10 cellular contexts compared by ENCODE assay signal in the genomic region with DNA sequence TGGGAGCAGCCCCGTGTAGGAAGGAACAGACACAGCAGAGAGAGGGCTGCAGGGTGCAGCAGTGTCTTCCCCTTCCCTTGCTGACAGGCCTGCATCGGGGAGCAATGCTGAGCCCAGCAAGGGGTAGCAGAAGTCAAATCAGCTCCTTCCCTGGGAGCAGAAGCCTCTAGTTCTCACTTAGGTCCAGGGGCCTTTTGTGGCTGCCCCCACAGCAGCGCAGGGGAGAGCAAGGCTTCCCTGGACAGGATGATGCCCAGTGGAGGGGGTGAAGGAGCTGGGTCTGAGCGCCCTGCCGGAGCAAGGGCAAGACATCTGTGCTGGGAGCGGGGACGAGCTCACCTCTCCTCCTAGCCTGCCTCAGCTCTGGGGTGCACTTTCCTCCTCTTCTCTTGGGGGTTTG. TPM values are rescaled to one million over a fixed set of nuclear protein-coding genes. Genes with fewer than 3 reads are reported as not detected.
DNase-seq lines count a peak whose midpoint lies in the region; ATAC-seq and TF ChIP-seq lines count a peak whose summit lies in the region.
"Had no signal": no experiment of that assay in that cellular context is flagged by ENCODE, and none has a peak within 500 bp of the region (broad histone marks: within the 10 kb centered on the region; RNA-seq: fewer than 3 reads in every experiment).

No MANE protein-coding gene starts in this region.

- ATAC-seq in CD4-positive, alpha-beta T cell (ENCODE audit: poor library complexity), result no peak
- peak in 1 of 2 donors; percentile 11 for ATAC-seq in natural killer cell treated with Interleukin-12 subunit alpha and Interleukin-12 subunit beta and Interleukin-15 and Interleukin-18, amount 100 ng/mL, for 72 hours
- ATAC-seq in SK-N-SH treated with all-trans-retinoic acid at 6 μM for 48 hours, result no peak

- POLR2A ChIA-PET in CD4-positive, alpha-beta T cell (lab: Charles Lee), result interaction anchor here (0.6 to 4.6 kb wide), 20 partner anchors 11 to 258 kb away, joined by 3 to 65 read pairs (median 4); a partner anchor contains a TSS

- peak overlapping the region; percentile 43 for H3K27ac ChIP-seq in CD4-positive, alpha-beta T cell (ENCODE audit: low read depth, low read length)
- peak overlapping the region; percentile 96 for H3K27ac ChIP-seq in HL-60 (replicated peaks)

- no peaks in the 10 kb centered on the region for H3K9me3 Mint-ChIP-seq in CD4-positive, alpha-beta T cell
- H3K9me3 Mint-ChIP-seq in activated naive CD8-positive, alpha-beta T cell treated with anti-CD3 and anti-CD28 coated beads for 36 hours, result no peaks in the 10 kb centered on the region
- no peaks in the 10 kb centered on the region for H3K9me3 Mint-ChIP-seq in natural killer cell treated with Interleukin-12 subunit alpha and Interleukin-12 subunit beta and Interleukin-15 and Interleukin-18, amount 100 ng/mL, for 72 hours

- peak overlapping the region; percentile 96 for H3K4me3 Mint-ChIP-seq in CD4-positive, alpha-beta T cell
- peak overlapping the region; percentile 94 for H3K4me3 Mint-ChIP-seq in activated naive CD8-positive, alpha-beta T cell treated with anti-CD3 and anti-CD28 coated beads for 36 hours
- H3K4me3 Mint-ChIP-seq in natural killer cell treated with Interleukin-12 subunit alpha and Interleukin-12 subunit beta and Interleukin-15 and Interleukin-18, amount 100 ng/mL, for 72 hours, result peak overlapping the region; percentile 87

- TF ChIP-seq CTCF in CD4-positive, alpha-beta T cell (IDR thresholded peaks at IDR 0.05), result no peak
- TF ChIP-seq CTCF in HL-60 (IDR thresholded peaks at IDR 0.05; ENCODE audit: insufficient read depth, low read length), result no peak

- peak in 1 of 10 experiments; percentile 45 for DNase-seq in CD4-positive, alpha-beta T cell
- DNase-seq in HL-60 (ENCODE audit: low read depth in 1 of 2, low spot score in 1 of 2) (peak in 1 of 2 experiments; percentile 49), NCI-H1092 treated with DMSO at 0.1 percent for 48 hours (lab: John Stamatoyannopoulos, UW) (no peak), NCI-H524 (lab: John Stamatoyannopoulos, UW) (no peak)
- no peak for DNase-seq in activated naive CD8-positive, alpha-beta T cell treated with anti-CD3 and anti-CD28 coated beads for 36 hours
- peak; percentile 51 for DNase-seq in natural killer cell treated with Interleukin-12 subunit alpha and Interleukin-12 subunit beta and Interleukin-15 and Interleukin-18, amount 100 ng/mL, for 72 hours (ENCODE audit: low spot score)
- DNase-seq in activated effector memory CD4-positive, alpha-beta T cell treated with Interleukin-2 at 50 U/mL for 16 hours, result no peak
- DNase-seq: DMS79 treated with DMSO at 0.1 percent for 48 hours had no signal

- H3K27me3 ChIP-seq in CD4-positive, alpha-beta T cell (ENCODE audit: control insufficient read depth, insufficient read depth, low read length), result no peaks in the 10 kb centered on the region
- no peaks in the 10 kb centered on the region for H3K27me3 ChIP-seq in HL-60 (ENCODE audit: insufficient read depth, poor library complexity, severe bottlenecking)

- CTCF ChIA-PET in CD4-positive, alpha-beta T cell (lab: Charles Lee), result interaction anchor here (1.0 to 6.4 kb wide), 13 partner anchors 10 to 267 kb away, joined by 4 to 55 read pairs (median 8); a partner anchor contains a TSS

- intact Hi-C loops in CD4-positive, alpha-beta T cell (cut with DNase I, micrococcal nuclease), result loop anchor here in 1 of 2 experiments (1.0 to 2.0 kb wide), 3 partner anchors 16 to 32 kb away; a partner anchor contains a TSS

- peak overlapping the region; percentile 95 for H3K27ac Mint-ChIP-seq in CD4-positive, alpha-beta T cell
- peak overlapping the region; percentile 23 for H3K27ac Mint-ChIP-seq in activated naive CD8-positive, alpha-beta T cell treated with anti-CD3 and anti-CD28 coated beads for 36 hours
- peak overlapping the region; percentile 92 to 96 for H3K27ac Mint-ChIP-seq in natural killer cell treated with Interleukin-12 subunit alpha and Interleukin-12 subunit beta and Interleukin-15 and Interleukin-18, amount 100 ng/mL, for 72 hours

- no peaks in the 10 kb centered on the region for H3K27me3 Mint-ChIP-seq in CD4-positive, alpha-beta T cell
- H3K27me3 Mint-ChIP-seq in activated naive CD8-positive, alpha-beta T cell treated with anti-CD3 and anti-CD28 coated beads for 36 hours, result no peaks in the 10 kb centered on the region
- no peaks in the 10 kb centered on the region for H3K27me3 Mint-ChIP-seq in natural killer cell treated with Interleukin-12 subunit alpha and Interleukin-12 subunit beta and Interleukin-15 and Interleukin-18, amount 100 ng/mL, for 72 hours

- H3K9me3 ChIP-seq in CD4-positive, alpha-beta T cell (ENCODE audit: control insufficient read depth, low read length), result no peaks in the 10 kb centered on the region

- H3K4me1 Mint-ChIP-seq in CD4-positive, alpha-beta T cell (ENCODE audit: low read depth), result peaks cover 52% of the 10 kb centered on the region
- peaks cover 31% of the 10 kb centered on the region for H3K4me1 Mint-ChIP-seq in activated naive CD8-positive, alpha-beta T cell treated with anti-CD3 and anti-CD28 coated beads for 36 hours
- peaks cover 39 to 44% of the 10 kb centered on the region in 2 donors for H3K4me1 Mint-ChIP-seq in natural killer cell treated with Interleukin-12 subunit alpha and Interleukin-12 subunit beta and Interleukin-15 and Interleukin-18, amount 100 ng/mL, for 72 hours (ENCODE audit: low read depth in 2 of 2)

- peaks cover 44% of the 10 kb centered on the region for H3K36me3 Mint-ChIP-seq in CD4-positive, alpha-beta T cell (ENCODE audit: low read depth)
- peaks cover 2% of the 10 kb centered on the region for H3K36me3 Mint-ChIP-seq in activated naive CD8-positive, alpha-beta T cell treated with anti-CD3 and anti-CD28 coated beads for 36 hours
- no peaks in the 10 kb centered on the region for H3K36me3 Mint-ChIP-seq in natural killer cell treated with Interleukin-12 subunit alpha and Interleukin-12 subunit beta and Interleukin-15 and Interleukin-18, amount 100 ng/mL, for 72 hours

- peak overlapping the region; percentile 65 for H3K4me3 ChIP-seq in HL-60 (replicated peaks; ENCODE audit: insufficient read depth, low read length)

TF ChIP-seq in SK-N-SH treated with all-trans-retinoic acid at 6 μM for 48 hours, 23 proteins besides CTCF, POLR2A, EP300 and RAD21 (continues in another document):
- TF ChIP-seq ARNTL (CRISPR knock-in tag; IDR thresholded peaks at IDR 0.05; ENCODE audit: borderline replicate concordance, low read depth) (no peak), TCF4 (CRISPR knock-in tag; IDR thresholded peaks at IDR 0.05; ENCODE audit: borderline replicate concordance) (no peak), ESRRG (CRISPR knock-in tag; IDR thresholded peaks at IDR 0.05) (no peak), TOX (CRISPR knock-in tag; IDR thresholded peaks at IDR 0.05; ENCODE audit: borderline replicate concordance) (no peak), GLIS3 (CRISPR knock-in tag; IDR thresholded peaks at IDR 0.05) (no peak), ZFP30 (CRISPR knock-in tag; IDR thresholded peaks at IDR 0.05) (no peak), ZC3H10 (CRISPR knock-in tag; IDR thresholded peaks at IDR 0.05) (no peak), BACH2 (CRISPR knock-in tag; IDR thresholded peaks at IDR 0.05; ENCODE audit: borderline replicate concordance) (no peak), CSDC2 (CRISPR knock-in tag; IDR thresholded peaks at IDR 0.05) (no peak), ZNF70 (CRISPR knock-in tag; IDR thresholded peaks at IDR 0.05) (no peak), RARB (CRISPR knock-in tag; IDR thresholded peaks at IDR 0.05) (no peak)
- TF ChIP-seq, protein P1, sequence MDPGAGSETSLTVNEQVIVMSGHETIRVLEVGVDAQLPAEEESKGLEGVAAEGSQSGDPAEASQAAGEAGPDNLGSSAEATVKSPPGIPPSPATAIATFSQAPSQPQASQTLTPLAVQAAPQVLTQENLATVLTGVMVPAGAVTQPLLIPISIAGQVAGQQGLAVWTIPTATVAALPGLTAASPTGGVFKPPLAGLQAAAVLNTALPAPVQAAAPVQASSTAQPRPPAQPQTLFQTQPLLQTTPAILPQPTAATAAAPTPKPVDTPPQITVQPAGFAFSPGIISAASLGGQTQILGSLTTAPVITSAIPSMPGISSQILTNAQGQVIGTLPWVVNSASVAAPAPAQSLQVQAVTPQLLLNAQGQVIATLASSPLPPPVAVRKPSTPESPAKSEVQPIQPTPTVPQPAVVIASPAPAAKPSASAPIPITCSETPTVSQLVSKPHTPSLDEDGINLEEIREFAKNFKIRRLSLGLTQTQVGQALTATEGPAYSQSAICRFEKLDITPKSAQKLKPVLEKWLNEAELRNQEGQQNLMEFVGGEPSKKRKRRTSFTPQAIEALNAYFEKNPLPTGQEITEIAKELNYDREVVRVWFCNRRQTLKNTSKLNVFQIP (CRISPR knock-in tag; IDR thresholded peaks at IDR 0.05; ENCODE audit: borderline replicate concordance, low read depth), result no peak

RNA-seq across cellular contexts. Expression of a gene that starts 0.8 kb away (rescaled TPM):
- 100 to 1,000 TPM; 206 to 222 TPM for total RNA-seq in CD4-positive, alpha-beta T cell
- total RNA-seq in activated naive CD8-positive, alpha-beta T cell treated with anti-CD3 and anti-CD28 coated beads for 36 hours, result 10 to 100 TPM; 40.8 to 43.6 TPM
- total RNA-seq in natural killer cell treated with Interleukin-12 subunit alpha and Interleukin-12 subunit beta and Interleukin-15 and Interleukin-18, amount 100 ng/mL, for 72 hours, result 100 to 1,000 TPM in 1 of 2 donors, 10 to 100 TPM in 1; 90.5 to 109 TPM

RNA-seq across cellular contexts. Expression of a gene that starts 16.6 kb away (rescaled TPM):
- total RNA-seq in CD4-positive, alpha-beta T cell, result 1 to 10 TPM; 6.8 to 7.0 TPM
- total RNA-seq in activated naive CD8-positive, alpha-beta T cell treated with anti-CD3 and anti-CD28 coated beads for 36 hours, result 10 to 100 TPM; 13.5 to 15.5 TPM
- 10 to 100 TPM; 16.7 to 17.5 TPM for total RNA-seq in natural killer cell treated with Interleukin-12 subunit alpha and Interleukin-12 subunit beta and Interleukin-15 and Interleukin-18, amount 100 ng/mL, for 72 hours

RNA-seq across cellular contexts. Expression of a gene that starts 24.0 kb away (rescaled TPM):
- total RNA-seq in CD4-positive, alpha-beta T cell, result not detected
- not detected for total RNA-seq in activated naive CD8-positive, alpha-beta T cell treated with anti-CD3 and anti-CD28 coated beads for 36 hours
- total RNA-seq in natural killer cell treated with Interleukin-12 subunit alpha and Interleukin-12 subunit beta and Interleukin-15 and Interleukin-18, amount 100 ng/mL, for 72 hours, result not detected

RNA-seq across cellular contexts. Expression of a gene that starts 33.8 kb away (rescaled TPM):
- 1 to 10 TPM; 1.0 to 1.5 TPM for total RNA-seq in CD4-positive, alpha-beta T cell
- under 1 TPM; 0.24 to 0.62 TPM for total RNA-seq in activated naive CD8-positive, alpha-beta T cell treated with anti-CD3 and anti-CD28 coated beads for 36 hours
- total RNA-seq in natural killer cell treated with Interleukin-12 subunit alpha and Interleukin-12 subunit beta and Interleukin-15 and Interleukin-18, amount 100 ng/mL, for 72 hours, result under 1 TPM; 0.29 to 0.47 TPM

RNA-seq across cellular contexts. Expression of a gene that starts 43.9 kb away (rescaled TPM):
- total RNA-seq in CD4-positive, alpha-beta T cell, result not detected
- not detected for total RNA-seq in activated naive CD8-positive, alpha-beta T cell treated with anti-CD3 and anti-CD28 coated beads for 36 hours
- not detected for total RNA-seq in natural killer cell treated with Interleukin-12 subunit alpha and Interleukin-12 subunit beta and Interleukin-15 and Interleukin-18, amount 100 ng/mL, for 72 hours
- total RNA-seq: T-helper 2 cell treated with Interferon-gamma antibody and Interleukin-4, amounts not matched to agents 100 ng/mL and 5 ng/mL, for 36 hours had no signal

Comparison
In these comparisons a context has a peak if more than half of its experiments do, and no peak if none do; other contexts are left out.
1. H3K27ac Mint-ChIP-seq: peak in every context shown above with its lines; median percentile 95 in CD4-positive, alpha-beta T cell; 94 in natural killer cell treated with Interleukin-12 subunit alpha and Interleukin-12 subunit beta and Interleukin-15 and Interleukin-18, amount 100 ng/mL, for 72 hours; 23 in activated naive CD8-positive, alpha-beta T cell treated with anti-CD3 and anti-CD28 coated beads for 36 hours.